ENCODE assay signal across 15 cellular contexts in the genomic region with DNA sequence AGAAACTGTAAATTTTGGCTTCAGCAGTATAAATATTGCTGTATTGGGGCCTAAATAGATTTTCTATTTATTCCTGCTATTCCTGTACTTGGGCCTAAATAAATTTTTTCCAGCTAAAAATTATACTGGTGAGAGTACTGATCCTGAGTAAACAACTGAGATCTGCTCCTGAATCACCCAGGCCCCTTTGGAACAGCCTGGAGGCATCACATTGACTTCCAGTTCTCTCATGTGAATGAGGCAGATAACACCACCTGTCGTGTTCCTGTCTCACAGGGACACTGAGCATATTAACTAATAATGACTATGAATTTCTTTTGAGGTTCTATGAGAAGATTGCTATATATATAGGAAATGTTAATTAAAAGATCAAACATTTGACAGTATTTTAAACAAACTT.
"Had no signal": no experiment of that assay in that cellular context is flagged by ENCODE, and none has a peak within 500 bp of the region (broad histone marks: within the 10 kb centered on the region; RNA-seq: fewer than 3 reads in every experiment).

No MANE protein-coding gene starts in this region.

- ATAC-seq: foreskin keratinocyte, right cardiac atrium had no signal

- DNase-seq: effector CD4-positive, alpha-beta T cell; endodermal cell; erythroblast; foreskin keratinocyte; head of caudate nucleus; kidney glomerular epithelial cell; mesendoderm; naive B cell; occipital lobe; pancreas; right cardiac atrium; small intestine; stimulated activated CD4-positive, alpha-beta T cell treated with anti-CD3 and anti-CD28 coated beads, Interleukin-12 subunit alpha, Interleukin-12 subunit beta, amount 100 ng/mL, for 4 hours; stimulated activated naive CD4-positive, alpha-beta T cell treated with Interleukin-2 at 50 U/mL for 16 hours; trophoblast cell had no signal
